ENCODE assay signal across 17 cellular contexts in the genomic region with DNA sequence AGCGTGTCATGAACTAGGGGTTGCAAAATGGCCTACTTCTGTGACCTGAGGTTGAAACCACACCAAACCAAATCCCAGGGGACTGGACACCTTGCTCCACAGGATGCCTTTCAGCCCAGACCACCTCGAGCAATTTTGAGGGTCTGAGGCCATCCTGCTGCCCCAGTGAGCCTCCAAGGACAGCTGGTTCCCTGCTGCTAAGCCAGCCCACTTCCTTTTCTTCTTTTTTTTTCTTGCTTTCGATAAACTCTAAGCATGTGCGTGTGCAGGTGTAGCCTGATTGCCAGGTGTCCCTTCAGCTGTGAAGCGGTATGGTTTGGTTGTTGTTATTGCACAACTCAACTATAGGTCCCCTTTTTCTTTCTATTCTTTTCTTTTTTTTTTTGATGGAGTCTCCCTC. TPM values are rescaled to one million over a fixed set of nuclear protein-coding genes. Genes with fewer than 3 reads are reported as not detected.
DNase-seq lines count a peak whose midpoint lies in the region; ATAC-seq and TF ChIP-seq lines count a peak whose summit lies in the region.
"Had no signal": no experiment of that assay in that cellular context is flagged by ENCODE, and none has a peak within 500 bp of the region (broad histone marks: within the 10 kb centered on the region; RNA-seq: fewer than 3 reads in every experiment).

No MANE protein-coding gene starts in this region.

- H3K27ac ChIP-seq in MM.1S (ENCODE audit: low read length) = peak overlapping the region; percentile 91
- no peak overlapping the region for H3K27ac ChIP-seq in naive thymus-derived CD4-positive, alpha-beta T cell (ENCODE audit: low read depth, low read length)
- H3K27ac ChIP-seq in right atrium auricular region = no peak overlapping the region
- H3K27ac ChIP-seq: HL-60 had no signal

- CTCF ChIA-PET in naive thymus-derived CD4-positive, alpha-beta T cell (lab: Charles Lee) = no interaction called here

- no peaks in the 10 kb centered on the region for H3K9me3 Mint-ChIP-seq in naive B cell
- no peaks in the 10 kb centered on the region for H3K9me3 Mint-ChIP-seq in naive thymus-derived CD4-positive, alpha-beta T cell
- H3K9me3 Mint-ChIP-seq: activated CD8-positive, alpha-beta T cell treated with anti-CD3 and anti-CD28 coated beads for 36 hours; CD14-positive monocyte had no signal

- H3K4me3 Mint-ChIP-seq in naive B cell = peak overlapping the region in 2 of 8 donors; percentile 20 to 68
- H3K4me3 Mint-ChIP-seq in naive thymus-derived CD4-positive, alpha-beta T cell = no peak overlapping the region
- H3K4me3 Mint-ChIP-seq: activated CD8-positive, alpha-beta T cell treated with anti-CD3 and anti-CD28 coated beads for 36 hours; CD14-positive monocyte had no signal

- H3K27me3 ChIP-seq in MM.1S (replicated peaks; ENCODE audit: insufficient read depth, low read length) = no peaks in the 10 kb centered on the region
- H3K27me3 ChIP-seq in naive thymus-derived CD4-positive, alpha-beta T cell (ENCODE audit: control insufficient read depth in 2 of 2, insufficient read depth in 2 of 2, low read length in 2 of 2) = no peaks in the 10 kb centered on the region
- H3K27me3 ChIP-seq in right atrium auricular region = no peaks in the 10 kb centered on the region

- intact Hi-C loops in naive thymus-derived CD4-positive, alpha-beta T cell (cut with micrococcal nuclease) = no loop called here

- peaks cover 24% of the 10 kb centered on the region; the same call in 1 of the 2 replicates for H3K79me2 ChIP-seq in MM.1S (ENCODE audit: low read length)

- H3K9me3 ChIP-seq in MM.1S (replicated peaks; ENCODE audit: insufficient read depth, low read length) = no peaks in the 10 kb centered on the region
- H3K9me3 ChIP-seq in naive thymus-derived CD4-positive, alpha-beta T cell (ENCODE audit: control insufficient read depth in 2 of 3, low read length in 3 of 3) = no peaks in the 10 kb centered on the region
- no peaks in the 10 kb centered on the region for H3K9me3 ChIP-seq in right atrium auricular region

- H3F3A ChIP-seq in MM.1S (ENCODE audit: insufficient read depth, low read length) = peaks cover 46% of the 10 kb centered on the region

- H3K36me3 Mint-ChIP-seq in naive B cell = no peaks in the 10 kb centered on the region
- H3K36me3 Mint-ChIP-seq in naive thymus-derived CD4-positive, alpha-beta T cell = no peaks in the 10 kb centered on the region
- H3K36me3 Mint-ChIP-seq: CD14-positive monocyte had no signal

- H3K4me1 Mint-ChIP-seq in naive B cell = peaks cover 20 to 31% (median 28%) of the 10 kb centered on the region in 3 donors
- H3K4me1 Mint-ChIP-seq in naive thymus-derived CD4-positive, alpha-beta T cell = peaks cover 0 to 28% (median 0%) of the 10 kb centered on the region in 7 donors

- H3K4me2 ChIP-seq in MM.1S (ENCODE audit: low read depth, low read length) = peak overlapping the region; percentile 71

- H3K4me3 ChIP-seq in MM.1S (ENCODE audit: low read length) = no peak overlapping the region
- no peak overlapping the region for H3K4me3 ChIP-seq in naive thymus-derived CD4-positive, alpha-beta T cell (ENCODE audit: low read length)
- no peak overlapping the region for H3K4me3 ChIP-seq in right atrium auricular region

- peak; percentile 95 for DNase-seq in MM.1S
- DNase-seq in naive B cell = peak; percentile 21
- no peak for DNase-seq in naive thymus-derived CD4-positive, alpha-beta T cell
- DNase-seq in right atrium auricular region (ENCODE audit: low spot score) = no peak
- DNase-seq in cerebellar cortex (ENCODE audit: low spot score) = no peak
- DNase-seq: activated CD8-positive, alpha-beta T cell treated with anti-CD3 and anti-CD28 coated beads for 36 hours; GDM1; hypothalamus; left ventricle myocardium superior; NCI-H226 had no signal

- ATAC-seq in GM18511 (IDR thresholded peaks at IDR 0.05; ENCODE audit: unreplicated experiment) (peak; percentile 62), GM21717 (IDR thresholded peaks at IDR 0.05; ENCODE audit: unreplicated experiment) (peak; percentile 49), naive B cell (ENCODE audit: low read depth in 2 of 2) (peak; percentile 93)
- no peak for ATAC-seq in naive thymus-derived CD4-positive, alpha-beta T cell
- ATAC-seq: activated CD8-positive, alpha-beta T cell treated with anti-CD3 and anti-CD28 coated beads for 36 hours; left ventricle myocardium superior had no signal

- H3K9ac ChIP-seq in MM.1S (ENCODE audit: low read length) = peak overlapping the region; percentile 41; the same call in 1 of the 2 replicates

- H3K36me3 ChIP-seq in MM.1S (replicated peaks; ENCODE audit: insufficient read depth, low read length) (no peaks in the 10 kb centered on the region), right atrium auricular region (no peaks in the 10 kb centered on the region)
- H3K36me3 ChIP-seq in naive thymus-derived CD4-positive, alpha-beta T cell (ENCODE audit: control insufficient read depth in 2 of 3, insufficient read depth in 3 of 3, low read length in 3 of 3) = no peaks in the 10 kb centered on the region

- H3K27ac Mint-ChIP-seq in naive B cell = peak overlapping the region in 2 of 6 donors; percentile 34 to 53
- H3K27ac Mint-ChIP-seq in naive thymus-derived CD4-positive, alpha-beta T cell = no peak overlapping the region
- H3K27ac Mint-ChIP-seq: activated CD8-positive, alpha-beta T cell treated with anti-CD3 and anti-CD28 coated beads for 36 hours had no signal

- no peaks in the 10 kb centered on the region for H4K20me1 ChIP-seq in MM.1S (ENCODE audit: insufficient read depth, low read length)

- POLR2A ChIA-PET in naive thymus-derived CD4-positive, alpha-beta T cell (lab: Charles Lee) = no interaction called here

- peaks cover 70% of the 10 kb centered on the region for H3K4me1 ChIP-seq in MM.1S (ENCODE audit: low read length)
- H3K4me1 ChIP-seq in naive thymus-derived CD4-positive, alpha-beta T cell (ENCODE audit: control insufficient read depth in 2 of 2, insufficient read depth in 2 of 2, low read length in 2 of 2) = peaks cover 0 to 11% of the 10 kb centered on the region in 2 donors
- H3K4me1 ChIP-seq in right atrium auricular region = peaks cover 0 to 8% of the 10 kb centered on the region in 2 donors

- H3K9me2 ChIP-seq in MM.1S (replicated peaks; ENCODE audit: insufficient read depth, low read length) = no peaks in the 10 kb centered on the region

- H3K27me3 Mint-ChIP-seq in naive B cell = peaks cover 0 to 16% (median 7%) of the 10 kb centered on the region in 3 donors
- peaks cover 0 to 20% (median 7%) of the 10 kb centered on the region in 5 donors for H3K27me3 Mint-ChIP-seq in naive thymus-derived CD4-positive, alpha-beta T cell
- H3K27me3 Mint-ChIP-seq: activated CD8-positive, alpha-beta T cell treated with anti-CD3 and anti-CD28 coated beads for 36 hours had no signal

- TF ChIP-seq CTCF in MM.1S (IDR thresholded peaks at IDR 0.05; ENCODE audit: low read length) (no peak), right atrium auricular region (IDR thresholded peaks at IDR 0.05) (no peak)

- H2AFZ ChIP-seq in MM.1S (ENCODE audit: low read length) = no peak overlapping the region

RNA-seq across cellular contexts. Expression of a gene that starts 2.7 kb away (rescaled TPM):
- not detected for polyA plus RNA-seq in naive B cell (ENCODE audit: low read depth in 6 of 6)
- not detected for total RNA-seq in naive thymus-derived CD4-positive, alpha-beta T cell
- not detected for polyA plus RNA-seq in naive thymus-derived CD4-positive, alpha-beta T cell
- total RNA-seq in right atrium auricular region = 1 to 10 TPM in 1 of 2 donors, under 1 TPM in 1; 0.79 to 1.7 TPM
- total RNA-seq: activated CD8-positive, alpha-beta T cell treated with anti-CD3 and anti-CD28 coated beads for 36 hours; MCF 10A had no signal
- polyA plus RNA-seq: neural cell had no signal

RNA-seq across cellular contexts. Expression of a gene that starts 6.6 kb away (rescaled TPM):
- not detected for polyA plus RNA-seq in naive B cell (ENCODE audit: low read depth in 6 of 6)
- total RNA-seq in naive thymus-derived CD4-positive, alpha-beta T cell = not detected
- polyA plus RNA-seq in naive thymus-derived CD4-positive, alpha-beta T cell = not detected
- total RNA-seq in right atrium auricular region = not detected
- total RNA-seq: activated CD8-positive, alpha-beta T cell treated with anti-CD3 and anti-CD28 coated beads for 36 hours; left ventricle myocardium superior; MCF 10A had no signal
- polyA plus RNA-seq: CD14-positive monocyte, esophagus, neural cell had no signal

RNA-seq across cellular contexts. Expression of a gene that starts 25.2 kb away (rescaled TPM):
- polyA plus RNA-seq in naive B cell (ENCODE audit: low read depth in 6 of 6) = 10 to 100 TPM; 13.9 to 39.0 (median 28.5) TPM
- 10 to 100 TPM; 16.7 to 44.8 (median 20.6) TPM for total RNA-seq in naive thymus-derived CD4-positive, alpha-beta T cell
- polyA plus RNA-seq in naive thymus-derived CD4-positive, alpha-beta T cell = 10 to 100 TPM; 14.4 to 30.5 TPM
- total RNA-seq in right atrium auricular region = 100 to 1,000 TPM in 1 of 2 donors, 10 to 100 TPM in 1; 63.4 to 104 TPM

RNA-seq across cellular contexts. Expression of a gene that starts 42.2 kb away (rescaled TPM):
- polyA plus RNA-seq in naive B cell (ENCODE audit: low read depth in 6 of 6) = under 1 TPM in 4 of 6 donors, not detected in 2; 0.04 to 0.16 (median 0.10) TPM
- total RNA-seq in naive thymus-derived CD4-positive, alpha-beta T cell = 100 to 1,000 TPM in 1 of 5 experiments, 10 to 100 TPM in 4; 10.5 to 156 (median 48.7) TPM
- polyA plus RNA-seq in naive thymus-derived CD4-positive, alpha-beta T cell = under 1 TPM; 0.05 to 0.13 TPM
- 1 to 10 TPM in 1 of 2 donors, under 1 TPM in 1; 0.19 to 2.0 TPM for total RNA-seq in right atrium auricular region

Comparison
In these comparisons a context has a peak if more than half of its experiments do, and no peak if none do; other contexts are left out.
1. DNase-seq: peak in MM.1S (single experiment) and naive B cell (single experiment); none in naive thymus-derived CD4-positive, alpha-beta T cell (0 of 9), right atrium auricular region (single experiment) and cerebellar cortex (single experiment).